In genomic region chr17:72399608-72400487, GRCh38 we compare ENCODE assay signal across 2 cellular contexts.
A peak's percentile ranks its signal among the peaks of the same experiment; 100 is the strongest.
TF ChIP-seq lines count a peak whose summit lies in the region.

No MANE protein-coding gene starts in this region.

TF ChIP-seq in HCT116, 20 proteins besides CTCF, POLR2A, EP300 and RAD21 (continued from another document):
- TF ChIP-seq ZBTB33 (IDR thresholded peaks at IDR 0.05; ENCODE audit: extremely low read depth, insufficient replicate concordance, low read length): no peak
- TF ChIP-seq CBX3 (IDR thresholded peaks at IDR 0.05; ENCODE audit: low read depth): peak; percentile 36; the same call in 1 of the 2 replicates
- no peak for TF ChIP-seq EZH2 (IDR thresholded peaks at IDR 0.05)
- TF ChIP-seq FOSL1 (IDR thresholded peaks at IDR 0.05; ENCODE audit: low read depth): peak; percentile 54
- TF ChIP-seq EGR1 (IDR thresholded peaks at IDR 0.05; ENCODE audit: low read depth): peak; percentile 12; the same call in 1 of the 2 replicates
- TF ChIP-seq TCF7L2 (IDR thresholded peaks at IDR 0.05; ENCODE audit: borderline replicate concordance, extremely low read depth, insufficient read depth, insufficient read length): peak; percentile 68
- no peak for TF ChIP-seq YY1 (IDR thresholded peaks at IDR 0.05; ENCODE audit: extremely low read depth, insufficient replicate concordance, low read depth, low read length)

TF ChIP-seq in liver, 16 proteins besides CTCF, POLR2A, EP300 and RAD21 (continued from another document):
- TF ChIP-seq REST (IDR thresholded peaks at IDR 0.05) (no peak), JUND (IDR thresholded peaks at IDR 0.05) (peak in 1 of 2 donors; percentile 18), EGR1 (IDR thresholded peaks at IDR 0.05; ENCODE audit: low read depth in 2 of 2) (no peak)
TF ChIP-seq in liver: peak in this region for 3.
